In genomic region chr11:126586303-126586627, GRCh38 we compare ENCODE assay signal across 13 cellular contexts.
DNase-seq lines count a peak whose midpoint lies in the region; ATAC-seq and TF ChIP-seq lines count a peak whose summit lies in the region.
"Had no signal": no experiment of that assay in that cellular context is flagged by ENCODE, and none has a peak within 500 bp of the region (broad histone marks: within the 10 kb centered on the region; RNA-seq: fewer than 3 reads in every experiment).

No MANE protein-coding gene starts in this region.

- peaks cover 5% of the 10 kb centered on the region for H3K4me1 ChIP-seq in GM23248 (ENCODE audit: insufficient read depth)
- peaks cover 0 to 12% (median 4%) of the 10 kb centered on the region in 3 donors for H3K4me1 ChIP-seq in gastroesophageal sphincter
- H3K4me1 ChIP-seq in skeletal muscle satellite cell (ENCODE audit: control insufficient read depth, insufficient read depth, low read length) = peaks cover 12% of the 10 kb centered on the region
- peaks cover 4% of the 10 kb centered on the region for H3K4me1 ChIP-seq in testis

- CTCF ChIA-PET in activated naive CD4-positive, alpha-beta T cell treated with anti-CD3 and anti-CD28 coated beads, Interleukin-2, amount 10 ng/mL, durations not matched to agents 7 days and 5 days (lab: Charles Lee) = no interaction called here

- DNase-seq in GM23248 = no peak
- DNase-seq in kidney tubule cell (ENCODE audit: low spot score) = no peak
- no peak for DNase-seq in testis
- DNase-seq in activated naive CD4-positive, alpha-beta T cell treated with anti-CD3 and anti-CD28 coated beads, Interleukin-2, amount 10 ng/mL, durations not matched to agents 7 days and 5 days = no peak
- DNase-seq: activated CD4-positive, alpha-beta memory T cell treated with anti-CD3 and anti-CD28 coated beads for 36 hours; immature natural killer cell; midbrain had no signal

- H3K36me3 ChIP-seq in GM23248 (ENCODE audit: low read depth) = no peaks in the 10 kb centered on the region
- no peaks in the 10 kb centered on the region for H3K36me3 ChIP-seq in gastroesophageal sphincter
- no peaks in the 10 kb centered on the region for H3K36me3 ChIP-seq in skeletal muscle satellite cell (ENCODE audit: insufficient read depth, low read length)
- H3K36me3 ChIP-seq in testis (ENCODE audit: low read depth, missing control alignments) = no peaks in the 10 kb centered on the region

- H3K36me3 Mint-ChIP-seq in activated naive CD4-positive, alpha-beta T cell treated with anti-CD3 and anti-CD28 coated beads, Interleukin-2, amount 10 ng/mL, durations not matched to agents 7 days and 5 days = no peaks in the 10 kb centered on the region
- H3K36me3 Mint-ChIP-seq: activated CD4-positive, alpha-beta memory T cell treated with anti-CD3 and anti-CD28 coated beads for 36 hours; immature natural killer cell had no signal

- 24 to 28% methylated on average over 10 of the region's 10 CpGs for WGBS in GM23248 (ENCODE audit: low coverage in 1 of 2, low lambda C conversion rate in 2 of 2, missing lambda C conversion rate in 2 of 2), 2 experiments
- WGBS in gastroesophageal sphincter (ENCODE audit: low coverage in 1 of 2), 2 donors = 24 to 35% methylated on average over 4 to 10 of the region's 10 CpGs
- 18 to 24% methylated on average over 10 of the region's 10 CpGs for WGBS in testis, 2 donors

- H3K9me2 ChIP-seq in GM23248 (ENCODE audit: insufficient read depth) = no peaks in the 10 kb centered on the region

- no peak for ATAC-seq in gastroesophageal sphincter
- no peak for ATAC-seq in HG03342 (IDR thresholded peaks at IDR 0.05; ENCODE audit: unreplicated experiment)
- ATAC-seq: GM12878 had no signal

- no peak for TF ChIP-seq EP300 in gastroesophageal sphincter (IDR thresholded peaks at IDR 0.05)

- H3K4me3 ChIP-seq in GM23248 = peak overlapping the region; percentile 59
- H3K4me3 ChIP-seq in gastroesophageal sphincter = peak overlapping the region in 1 of 2 donors; percentile 32
- H3K4me3 ChIP-seq in skeletal muscle satellite cell (ENCODE audit: low read length) = peak overlapping the region; percentile 39
- H3K4me3 ChIP-seq in testis = peak overlapping the region in 1 of 2 donors; percentile 0
- H3K4me3 ChIP-seq: GM12878 had no signal

- TF ChIP-seq POLR2A in gastroesophageal sphincter (IDR thresholded peaks at IDR 0.05) (no peak), testis (IDR thresholded peaks at IDR 0.05) (no peak)

- H3K4me3 Mint-ChIP-seq in activated naive CD4-positive, alpha-beta T cell treated with anti-CD3 and anti-CD28 coated beads, Interleukin-2, amount 10 ng/mL, durations not matched to agents 7 days and 5 days = no peak overlapping the region
- H3K4me3 Mint-ChIP-seq: activated CD4-positive, alpha-beta memory T cell treated with anti-CD3 and anti-CD28 coated beads for 36 hours; dendritic cell treated with granulocyte-macrophage colony-stimulating factor and Interleukin-4, amounts not matched to agents 40 ng/mL and 50 ng/mL, for 4 days; immature natural killer cell had no signal

- in situ Hi-C loops in GM23248 (cut with MboI) = no loop called here

- no peaks in the 10 kb centered on the region for H3K4me1 Mint-ChIP-seq in activated naive CD4-positive, alpha-beta T cell treated with anti-CD3 and anti-CD28 coated beads, Interleukin-2, amount 10 ng/mL, durations not matched to agents 7 days and 5 days
- H3K4me1 Mint-ChIP-seq: immature natural killer cell had no signal

- H3K9me3 Mint-ChIP-seq in activated naive CD4-positive, alpha-beta T cell treated with anti-CD3 and anti-CD28 coated beads, Interleukin-2, amount 10 ng/mL, durations not matched to agents 7 days and 5 days = no peaks in the 10 kb centered on the region
- H3K9me3 Mint-ChIP-seq: activated CD4-positive, alpha-beta memory T cell treated with anti-CD3 and anti-CD28 coated beads for 36 hours; dendritic cell treated with granulocyte-macrophage colony-stimulating factor and Interleukin-4, amounts not matched to agents 40 ng/mL and 50 ng/mL, for 4 days; immature natural killer cell had no signal

- no peak overlapping the region for H3K27ac Mint-ChIP-seq in activated naive CD4-positive, alpha-beta T cell treated with anti-CD3 and anti-CD28 coated beads, Interleukin-2, amount 10 ng/mL, durations not matched to agents 7 days and 5 days
- H3K27ac Mint-ChIP-seq: activated CD4-positive, alpha-beta memory T cell treated with anti-CD3 and anti-CD28 coated beads for 36 hours; dendritic cell treated with granulocyte-macrophage colony-stimulating factor and Interleukin-4, amounts not matched to agents 40 ng/mL and 50 ng/mL, for 4 days; immature natural killer cell had no signal

- no peaks in the 10 kb centered on the region for H4K20me1 ChIP-seq in GM23248 (ENCODE audit: insufficient read depth)

- peak overlapping the region; percentile 84 for H2AFZ ChIP-seq in GM23248

- H3K4me2 ChIP-seq in GM23248 (ENCODE audit: unreplicated experiment) (peak overlapping the region; percentile 68), skeletal muscle satellite cell (ENCODE audit: low read length) (peak overlapping the region; percentile 79)

- H3F3A ChIP-seq in GM23248 (ENCODE audit: insufficient read depth) = peaks cover 9% of the 10 kb centered on the region; the same call in 1 of the 2 replicates

- H3K9me3 ChIP-seq in GM23248 (ENCODE audit: low read depth) (no peaks in the 10 kb centered on the region), gastroesophageal sphincter (no peaks in the 10 kb centered on the region), skeletal muscle satellite cell (replicated peaks; ENCODE audit: low read length) (no peaks in the 10 kb centered on the region), testis (no peaks in the 10 kb centered on the region)

- H3K27me3 Mint-ChIP-seq in activated naive CD4-positive, alpha-beta T cell treated with anti-CD3 and anti-CD28 coated beads, Interleukin-2, amount 10 ng/mL, durations not matched to agents 7 days and 5 days = no peaks in the 10 kb centered on the region
- H3K27me3 Mint-ChIP-seq: activated CD4-positive, alpha-beta memory T cell treated with anti-CD3 and anti-CD28 coated beads for 36 hours; dendritic cell treated with granulocyte-macrophage colony-stimulating factor and Interleukin-4, amounts not matched to agents 40 ng/mL and 50 ng/mL, for 4 days had no signal

- H3K79me2 ChIP-seq in GM23248 (ENCODE audit: insufficient read depth) = no peaks in the 10 kb centered on the region

- intact Hi-C loops in testis (cut with DNase I; ENCODE audit: low total_unique reads) = no loop called here

- H3K27me3 ChIP-seq in GM23248 (replicated peaks; ENCODE audit: insufficient read depth) = no peaks in the 10 kb centered on the region
- peaks cover 49% of the 10 kb centered on the region for H3K27me3 ChIP-seq in gastroesophageal sphincter
- no peaks in the 10 kb centered on the region for H3K27me3 ChIP-seq in skeletal muscle satellite cell (ENCODE audit: control insufficient read depth, insufficient read depth, low read length)
- no peaks in the 10 kb centered on the region for H3K27me3 ChIP-seq in testis

- TF ChIP-seq CTCF in VCaP (conservative IDR thresholded peaks at IDR 0.05) = no peak
- TF ChIP-seq CTCF in gastroesophageal sphincter (IDR thresholded peaks at IDR 0.05) = no peak
- TF ChIP-seq CTCF in testis (IDR thresholded peaks at IDR 0.05) = no peak

- H3K27ac ChIP-seq in GM23248 = peak overlapping the region; percentile 74
- H3K27ac ChIP-seq in VCaP = peak overlapping the region; percentile 88
- peak overlapping the region in 3 of 4 donors; percentile 31 to 70 (median 61) for H3K27ac ChIP-seq in gastroesophageal sphincter
- peak overlapping the region in 1 of 2 donors; percentile 36 for H3K27ac ChIP-seq in testis

- H3K9ac ChIP-seq in GM23248 (peak overlapping the region; percentile 77; the same call in 1 of the 2 replicates), skeletal muscle satellite cell (ENCODE audit: low read depth, low read length) (peak overlapping the region; percentile 78)
